In the genomic region with DNA sequence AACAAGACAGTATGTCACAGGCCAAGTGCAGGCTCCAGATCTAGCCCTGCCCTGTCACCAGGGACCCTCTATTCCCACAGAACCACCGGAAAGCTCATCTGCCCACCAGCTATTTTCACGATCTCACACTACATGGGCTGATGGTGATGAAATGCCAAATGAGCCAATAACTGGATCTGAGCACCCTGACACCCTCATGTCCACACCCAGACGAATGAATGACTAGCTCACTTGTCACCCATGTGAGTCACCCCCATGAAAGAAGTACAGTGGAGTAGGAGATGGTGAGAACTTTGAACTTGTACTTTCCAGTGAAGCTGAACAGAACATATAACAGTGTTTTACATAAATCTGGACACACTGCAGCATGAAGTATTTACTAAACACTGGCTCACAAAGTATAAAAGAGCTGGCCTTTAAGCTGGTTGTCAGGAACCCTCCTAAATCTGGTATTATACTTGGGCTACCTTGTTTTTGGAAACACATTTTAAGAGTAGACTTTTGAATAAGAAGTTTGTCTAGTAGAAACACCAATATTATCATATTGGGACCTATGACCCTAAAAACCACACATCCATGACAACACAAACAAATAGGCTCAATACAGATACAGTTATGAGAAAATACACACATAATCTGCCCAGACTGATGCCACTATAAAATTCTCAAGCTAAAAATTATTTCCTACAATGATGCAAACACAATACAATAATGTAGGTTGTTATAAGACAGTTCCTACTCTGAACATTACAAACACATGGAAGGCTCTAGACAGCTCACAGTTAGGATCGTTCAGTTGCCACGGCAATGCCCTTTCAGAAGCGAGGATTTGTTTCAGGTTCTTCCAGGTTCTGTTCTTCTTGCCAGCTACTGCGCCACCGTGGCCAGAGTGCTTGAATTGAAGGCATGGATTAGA, we compare ENCODE assay signal across 7 cellular contexts. TPM values are rescaled to one million over a fixed set of nuclear protein-coding genes. Genes with fewer than 3 reads are reported as not detected.
A peak's percentile ranks its signal among the peaks of the same experiment; 100 is the strongest.
DNase-seq lines count a peak whose midpoint lies in the region; ATAC-seq and TF ChIP-seq lines count a peak whose summit lies in the region.

No MANE protein-coding gene starts in this region.

- H3K9me3 Mint-ChIP-seq in brain: peaks cover 0 to 5% (median 0%) of the 10 kb centered on the region in 5 experiments

- DNase-seq in HuH-7.5 (ENCODE audit: low spot score) (peak; percentile 40), tibial nerve (ENCODE audit: low spot score in 2 of 2) (no peak), NCI-H2107 (lab: John Stamatoyannopoulos, UW) (no peak), ovary (no peak)

- intact Hi-C loops in ovary (cut with DNase I): no loop called here

- WGBS in tibial nerve, 2 donors: 40 to 59% methylated on average over 8 of the region's 8 CpGs
- WGBS in ovary, 3 donors: 77 to 80% (median 78%) methylated on average over 8 of the region's 8 CpGs

- H3K36me3 ChIP-seq in mucosa of rectum (ENCODE audit: control insufficient read depth in 2 of 2, insufficient read depth in 2 of 2, low read length in 2 of 2) (no peaks in the 10 kb centered on the region), tibial nerve (no peaks in the 10 kb centered on the region), ovary (no peaks in the 10 kb centered on the region)

- peak; percentile 45 for ATAC-seq in GM18858 (IDR thresholded peaks at IDR 0.05; ENCODE audit: unreplicated experiment)

- H3K9me3 ChIP-seq in mucosa of rectum (ENCODE audit: control insufficient read depth in 2 of 2, low read length in 2 of 2): no peaks in the 10 kb centered on the region
- H3K9me3 ChIP-seq in tibial nerve: no peaks in the 10 kb centered on the region
- no peaks in the 10 kb centered on the region for H3K9me3 ChIP-seq in ovary

- TF ChIP-seq EP300 in tibial nerve (IDR thresholded peaks at IDR 0.05): no peak
- no peak for TF ChIP-seq EP300 in ovary (IDR thresholded peaks at IDR 0.05)

- TF ChIP-seq POLR2A in tibial nerve (IDR thresholded peaks at IDR 0.05) (no peak), ovary (IDR thresholded peaks at IDR 0.05) (no peak)

- peak overlapping the region in 4 of 5 experiments; percentile 55 to 76 (median 64) for H3K27ac Mint-ChIP-seq in brain

- no peaks in the 10 kb centered on the region for H3K27me3 Mint-ChIP-seq in brain

- H3K4me1 ChIP-seq in mucosa of rectum (ENCODE audit: control insufficient read depth in 2 of 2, insufficient read depth in 2 of 2, low read length in 2 of 2) (peaks cover 26 to 32% of the 10 kb centered on the region in 2 donors), tibial nerve (peaks cover 0 to 27% (median 8%) of the 10 kb centered on the region in 4 donors), ovary (ENCODE audit: insufficient read depth) (no peaks in the 10 kb centered on the region)

- TF ChIP-seq CTCF in brain (conservative IDR thresholded peaks at IDR 0.05) (no peak), tibial nerve (IDR thresholded peaks at IDR 0.05) (no peak), ovary (IDR thresholded peaks at IDR 0.05) (no peak)

- H3K36me3 Mint-ChIP-seq in brain: peaks cover 24% of the 10 kb centered on the region

- peaks cover 14% of the 10 kb centered on the region for H3K4me1 Mint-ChIP-seq in brain

- H3K27me3 ChIP-seq in mucosa of rectum (ENCODE audit: control insufficient read depth in 2 of 2, insufficient read depth in 2 of 2, low read length in 2 of 2) (no peaks in the 10 kb centered on the region), tibial nerve (no peaks in the 10 kb centered on the region), ovary (no peaks in the 10 kb centered on the region)

- peak overlapping the region; percentile 53 to 81 for H3K27ac ChIP-seq in mucosa of rectum (ENCODE audit: low read depth in 2 of 2, low read length in 2 of 2)
- peak overlapping the region in 3 of 4 donors; percentile 24 to 71 (median 45) for H3K27ac ChIP-seq in tibial nerve
- no peak overlapping the region for H3K27ac ChIP-seq in ovary

- H3K4me3 Mint-ChIP-seq in brain: peak overlapping the region in 3 of 5 experiments; percentile 20 to 30 (median 28)

- H3K4me3 ChIP-seq in mucosa of rectum (ENCODE audit: low read length in 2 of 2) (peak overlapping the region in 1 of 2 donors; percentile 10), tibial nerve (no peak overlapping the region), ovary (no peak overlapping the region)

- peak overlapping the region in 1 of 2 donors; percentile 46 for H3K9ac ChIP-seq in mucosa of rectum (ENCODE audit: low read depth in 1 of 2, low read length in 2 of 2)

RNA-seq across cellular contexts. Expression of a gene that starts 19.0 kb away (rescaled TPM):
- polyA plus RNA-seq in brain (ENCODE audit: insufficient read depth, low read depth, low replicate concordance) (43.5 TPM), ovary (10 to 100 TPM; 13.7 to 13.9 TPM)
- total RNA-seq in tibial nerve (10 to 100 TPM in 2 of 4 donors, 1 to 10 TPM in 2; 3.9 to 11.6 (median 8.8) TPM), ovary (10 to 100 TPM in 2 of 7 donors, 1 to 10 TPM in 5; 1.8 to 12.7 (median 8.1) TPM)

Comparison
In these comparisons a context has a peak if more than half of its experiments do, and no peak if none do; other contexts are left out.
1. H3K27ac ChIP-seq: peak in mucosa of rectum (2 of 2) and tibial nerve (3 of 4); none in ovary (0 of 2).